ENCODE assay signal across 16 cellular contexts in genomic region chr14:54349713-54350112, GRCh38. TPM values are rescaled to one million over a fixed set of nuclear protein-coding genes. Genes with fewer than 3 reads are reported as not detected.
DNase-seq lines count a peak whose midpoint lies in the region; ATAC-seq and TF ChIP-seq lines count a peak whose summit lies in the region.
"Had no signal": no experiment of that assay in that cellular context is flagged by ENCODE, and none has a peak within 500 bp of the region (broad histone marks: within the 10 kb centered on the region; RNA-seq: fewer than 3 reads in every experiment).

No MANE protein-coding gene starts in this region.

- peaks cover 23% of the 10 kb centered on the region for H3K4me1 Mint-ChIP-seq in mesothelial cell of epicardium
- H3K4me1 Mint-ChIP-seq: central memory CD8-positive, alpha-beta T cell had no signal

- H3K27ac Mint-ChIP-seq in mesothelial cell of epicardium, result peak overlapping the region; percentile 68
- H3K27ac Mint-ChIP-seq: activated CD4-positive, alpha-beta T cell treated with anti-CD3 and anti-CD28 coated beads, Interleukin-2, amount 10 ng/mL, durations not matched to agents 24 days and 14 days; activated naive CD8-positive, alpha-beta T cell; IgD-negative memory B cell; naive B cell had no signal

- H3K27me3 Mint-ChIP-seq in mesothelial cell of epicardium (ENCODE audit: low read depth), result no peaks in the 10 kb centered on the region

- DNase-seq in NCI-H446 (lab: John Stamatoyannopoulos, UW) (peak; percentile 30 to 59), dorsolateral prefrontal cortex (peak in 1 of 10 donors; percentile 13), mesothelial cell of epicardium (ENCODE audit: low spot score in 2 of 2, unreplicated experiment in 2 of 2) (no peak), thoracic aorta (ENCODE audit: low spot score) (no peak), foreskin keratinocyte (no peak), NCI-H526 (lab: John Stamatoyannopoulos, UW) (no peak), ureter (ENCODE audit: low spot score) (no peak)
- DNase-seq: activated CD4-positive, alpha-beta T cell treated with anti-CD3 and anti-CD28 coated beads, Interleukin-2, amount 10 ng/mL, durations not matched to agents 24 days and 14 days; naive B cell; NCI-H1048; stimulated activated CD4-positive, alpha-beta T cell treated with anti-CD3 and anti-CD28 coated beads, Interleukin-4, amount 100 ng/mL, for 1 hour had no signal

- H3K27me3 ChIP-seq in dorsolateral prefrontal cortex (no peaks in the 10 kb centered on the region), thoracic aorta (replicated peaks; ENCODE audit: insufficient read depth) (no peaks in the 10 kb centered on the region), foreskin keratinocyte (peaks cover 8% of the 10 kb centered on the region)
- H3K27me3 ChIP-seq: BLaER1 treated with 17β-estradiol and CSF1 and Interleukin-3, amounts not matched to agents 10 nM and 100 nM had no signal

- H3K4me1 ChIP-seq in thoracic aorta (ENCODE audit: control insufficient read depth in 1 of 2, low read depth in 2 of 2), result peaks cover 0 to 13% of the 10 kb centered on the region in 2 donors
- H3K4me1 ChIP-seq in foreskin keratinocyte, result no peaks in the 10 kb centered on the region

- no peak overlapping the region for H3K4me3 Mint-ChIP-seq in mesothelial cell of epicardium
- H3K4me3 Mint-ChIP-seq: activated CD4-positive, alpha-beta T cell treated with anti-CD3 and anti-CD28 coated beads, Interleukin-2, amount 10 ng/mL, durations not matched to agents 24 days and 14 days; activated naive CD8-positive, alpha-beta T cell; central memory CD8-positive, alpha-beta T cell; IgD-negative memory B cell; naive B cell had no signal

- TF ChIP-seq CTCF in dorsolateral prefrontal cortex (IDR thresholded peaks at IDR 0.05 in 54 of 56, conservative IDR thresholded peaks at IDR 0.05 in 2 of 56; ENCODE audit: low read depth in 1 of 56, partially characterized antibody in 56 of 56), result no peak
- TF ChIP-seq CTCF in mesothelial cell of epicardium (IDR thresholded peaks at IDR 0.05; ENCODE audit: unreplicated experiment), result no peak
- TF ChIP-seq CTCF in thoracic aorta (IDR thresholded peaks at IDR 0.05), result no peak
- TF ChIP-seq CTCF in foreskin keratinocyte (conservative IDR thresholded peaks at IDR 0.05), result no peak

- ATAC-seq in thoracic aorta (ENCODE audit: insufficient number of reproducible peaks, low FRiP score, low read depth) (no peak), foreskin keratinocyte (no peak)

- peaks cover 10% of the 10 kb centered on the region for H3K9me3 Mint-ChIP-seq in mesothelial cell of epicardium
- H3K9me3 Mint-ChIP-seq: central memory CD8-positive, alpha-beta T cell had no signal

- H3K27ac ChIP-seq in dorsolateral prefrontal cortex, result peak overlapping the region in 44 of 59 donors; percentile 15 to 81 (median 62)
- no peak overlapping the region for H3K27ac ChIP-seq in thoracic aorta
- no peak overlapping the region for H3K27ac ChIP-seq in foreskin keratinocyte
- H3K27ac ChIP-seq: BLaER1 treated with 17β-estradiol and CSF1 and Interleukin-3, amounts not matched to agents 10 nM and 100 nM; SK-N-MC had no signal

- H3K4me3 ChIP-seq in dorsolateral prefrontal cortex (peak overlapping the region in 32 of 59 donors; percentile 4 to 45 (median 28)), thoracic aorta (peak overlapping the region; percentile 58)
- H3K4me3 ChIP-seq: BLaER1 treated with 17β-estradiol and CSF1 and Interleukin-3, amounts not matched to agents 10 nM and 100 nM had no signal

- intact Hi-C loops in dorsolateral prefrontal cortex (cut with DNase I), result loop anchor here (5.0 to 10.0 kb wide), 3 partner anchors 172 to 812 kb away; partner anchors contain the start of gene BMP4 (in 1 of the 2)

- H3K36me3 Mint-ChIP-seq in mesothelial cell of epicardium, result no peaks in the 10 kb centered on the region
- H3K36me3 Mint-ChIP-seq: activated naive CD8-positive, alpha-beta T cell; IgD-negative memory B cell; naive B cell had no signal

- no peaks in the 10 kb centered on the region for H3K9me3 ChIP-seq in thoracic aorta

- H3K36me3 ChIP-seq in thoracic aorta, result no peaks in the 10 kb centered on the region
- H3K36me3 ChIP-seq: BLaER1 treated with 17β-estradiol and CSF1 and Interleukin-3, amounts not matched to agents 10 nM and 100 nM had no signal

RNA-seq across cellular contexts. Expression of gene CDKN3, which starts 47.1 kb away (rescaled TPM):
- 1 to 10 TPM in 117 of 120 experiments, under 1 TPM in 3; 0.73 to 10.0 (median 3.9) TPM for total RNA-seq in dorsolateral prefrontal cortex
- 10.3 to 11.6 TPM (median 10.3 TPM) in 3 replicates for total RNA-seq in mesothelial cell of epicardium
- 10 to 100 TPM in 1 of 2 donors, 1 to 10 TPM in 1; 3.5 to 13.5 TPM for total RNA-seq in thoracic aorta
- total RNA-seq in foreskin keratinocyte, result 61.1 and 79.3 TPM in 2 replicates
- 63.7 and 88.0 TPM in 2 replicates for polyA plus RNA-seq in foreskin keratinocyte
- total RNA-seq in ureter, result 2.4 TPM
- polyA plus RNA-seq: IgD-negative memory B cell had no signal

Comparison
In these comparisons a context has a peak if more than half of its experiments do, and no peak if none do; other contexts are left out.
1. DNase-seq: peak in NCI-H446 (2 of 2); none in mesothelial cell of epicardium (0 of 2), thoracic aorta (single experiment), foreskin keratinocyte (0 of 2), NCI-H526 (0 of 2) and ureter (single experiment).
2. H3K27ac ChIP-seq: peak in dorsolateral prefrontal cortex (44 of 59); none in thoracic aorta (0 of 2) and foreskin keratinocyte (single experiment).